34 cellular contexts compared by ENCODE assay signal in the genomic region with DNA sequence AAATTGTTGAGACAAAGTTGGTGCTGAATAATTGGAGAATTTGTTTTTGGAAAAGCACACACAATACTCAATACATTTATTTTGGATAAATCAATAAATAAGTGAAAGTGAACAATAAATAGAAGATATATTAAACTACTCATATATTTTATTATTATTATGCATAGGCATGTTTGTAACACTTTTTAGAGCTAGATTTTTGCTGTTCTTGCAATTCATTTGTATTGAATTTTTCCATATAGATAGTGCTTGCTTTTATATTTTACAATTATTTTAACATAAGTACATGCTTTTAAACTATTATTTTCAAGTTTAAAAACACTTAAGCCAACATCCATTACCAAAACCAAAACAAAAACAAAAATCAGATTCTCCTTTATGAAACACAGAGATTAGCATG.
"Had no signal": no experiment of that assay in that cellular context is flagged by ENCODE, and none has a peak within 500 bp of the region (broad histone marks: within the 10 kb centered on the region; RNA-seq: fewer than 3 reads in every experiment).

No MANE protein-coding gene starts in this region.

- DNase-seq: Karpas-422, Kasumi-1, MG63, MM.1S, MV-4-11, NCI-H1048, NCI-H1092, NCI-H1092 treated with DMSO at 0.1 percent for 48 hours, NCI-H1105, NCI-H1417, NCI-H1417 treated with DMSO at 0.1 percent for 48 hours, NCI-H1436, NCI-H1436 treated with DMSO at 0.1 percent for 48 hours, NCI-H146, NCI-H1694, NCI-H1694 treated with DMSO at 0.1 percent for 48 hours, NCI-H187, NCI-H187 treated with DMSO at 0.1 percent for 48 hours, NCI-H1930, NCI-H2029, NCI-H2029 treated with DMSO at 0.1 percent for 48 hours, NCI-H2081, NCI-H2081 treated with DMSO at 0.1 percent for 48 hours, NCI-H2107, NCI-H2171, NCI-H2171 treated with DMSO at 0.1 percent for 48 hours, NCI-H2227 treated with DMSO at 0.1 percent for 48 hours, NCI-H226, NCI-H345, NCI-H446, NCI-H446 treated with DMSO at 0.1 percent for 48 hours, NCI-H510A, NCI-H510A treated with DMSO at 0.1 percent for 48 hours, NCI-H524 had no signal

- H3K27me3 ChIP-seq: MG63 had no signal

- H3K36me3 ChIP-seq: MG63 had no signal

- H3K4me3 ChIP-seq: MG63 had no signal
